In genomic region chr14:83196235-83196634, GRCh38 we compare ENCODE assay signal across 17 cellular contexts.
"Had no signal": no experiment of that assay in that cellular context is flagged by ENCODE, and none has a peak within 500 bp of the region (broad histone marks: within the 10 kb centered on the region; RNA-seq: fewer than 3 reads in every experiment).

No MANE protein-coding gene starts in this region.

- H3K27me3 ChIP-seq: esophagus muscularis mucosa, testis had no signal

- H3K4me3 Mint-ChIP-seq: activated CD8-positive, alpha-beta T cell treated with anti-CD3 and anti-CD28 coated beads for 36 hours; activated naive CD8-positive, alpha-beta T cell treated with anti-CD3 and anti-CD28 coated beads, Interleukin-2, amount 50 U/mL, for 24 hours; activated T-helper 1 cell treated with anti-CD3 and anti-CD28 coated beads, Interleukin-12 subunit alpha, Interleukin-12 subunit beta, Interleukin-2, Interleukin-4 antibody, amounts not matched to agents 30 ng/mL and 10 ng/mL and 1 ng/mL, durations not matched to agents 14 hours and 24 hours and 36 hours; central memory CD8-positive, alpha-beta T cell; natural killer cell treated with Interleukin-12 subunit alpha and Interleukin-12 subunit beta and Interleukin-15 and Interleukin-18, amount 100 ng/mL, for 72 hours; stimulated activated naive CD8-positive, alpha-beta T cell treated with anti-CD3 and anti-CD28 coated beads, Interleukin-15, amount 100 ng/mL, for 72 hours had no signal

- H3K4me1 Mint-ChIP-seq: activated naive CD8-positive, alpha-beta T cell treated with anti-CD3 and anti-CD28 coated beads, Interleukin-2, amount 50 U/mL, for 24 hours; central memory CD8-positive, alpha-beta T cell; stimulated activated naive CD8-positive, alpha-beta T cell treated with anti-CD3 and anti-CD28 coated beads, Interleukin-15, amount 100 ng/mL, for 72 hours had no signal

- H3K4me3 ChIP-seq: esophagus muscularis mucosa, testis had no signal

- H3K36me3 ChIP-seq: esophagus muscularis mucosa had no signal

- ATAC-seq: activated CD8-positive, alpha-beta T cell treated with anti-CD3 and anti-CD28 coated beads for 36 hours; activated naive CD8-positive, alpha-beta T cell treated with anti-CD3 and anti-CD28 coated beads, Interleukin-2, amount 50 U/mL, for 24 hours; left ventricle myocardium superior; natural killer cell treated with Interleukin-12 subunit alpha and Interleukin-12 subunit beta and Interleukin-15 and Interleukin-18, amount 100 ng/mL, for 72 hours; stimulated activated naive CD8-positive, alpha-beta T cell treated with anti-CD3 and anti-CD28 coated beads, Interleukin-15, amount 100 ng/mL, for 72 hours had no signal

- H3K27ac ChIP-seq: esophagus muscularis mucosa, testis had no signal

- DNase-seq: activated CD4-positive, alpha-beta T cell treated with anti-CD3 and anti-CD28 coated beads for 4 hours; activated CD8-positive, alpha-beta memory T cell treated with anti-CD3 and anti-CD28 coated beads, Interleukin-2, amount 50 U/mL, for 48 hours; activated CD8-positive, alpha-beta T cell treated with anti-CD3 and anti-CD28 coated beads for 36 hours; activated naive CD4-positive, alpha-beta T cell treated with Interleukin-2 at 50 U/mL for 16 hours; activated naive CD8-positive, alpha-beta T cell treated with anti-CD3 and anti-CD28 coated beads, Interleukin-2, amount 50 U/mL, for 24 hours; dermis blood vessel endothelial cell; left ventricle myocardium superior; mesenchymal stem cell; stimulated activated CD4-positive, alpha-beta T cell treated with anti-CD3 and anti-CD28 coated beads, Interleukin-4, amount 100 ng/mL, for 1 hour; stimulated activated CD8-positive, alpha-beta memory T cell treated with anti-CD3 and anti-CD28 coated beads, Interleukin-4, amount 100 ng/mL, for 48 hours; stimulated activated naive CD8-positive, alpha-beta T cell treated with anti-CD3 and anti-CD28 coated beads, Interleukin-15, amount 100 ng/mL, for 72 hours; T-helper 1 cell; testis had no signal

- H3K27ac Mint-ChIP-seq: activated CD8-positive, alpha-beta T cell treated with anti-CD3 and anti-CD28 coated beads for 36 hours; activated naive CD8-positive, alpha-beta T cell treated with anti-CD3 and anti-CD28 coated beads, Interleukin-2, amount 50 U/mL, for 24 hours; activated T-helper 1 cell treated with anti-CD3 and anti-CD28 coated beads, Interleukin-12 subunit alpha, Interleukin-12 subunit beta, Interleukin-2, Interleukin-4 antibody, amounts not matched to agents 30 ng/mL and 10 ng/mL and 1 ng/mL, durations not matched to agents 14 hours and 24 hours and 36 hours; natural killer cell treated with Interleukin-12 subunit alpha and Interleukin-12 subunit beta and Interleukin-15 and Interleukin-18, amount 100 ng/mL, for 72 hours; stimulated activated naive CD8-positive, alpha-beta T cell treated with anti-CD3 and anti-CD28 coated beads, Interleukin-15, amount 100 ng/mL, for 72 hours had no signal

- H3K9me3 ChIP-seq: esophagus muscularis mucosa, testis had no signal

- H3K4me1 ChIP-seq: esophagus muscularis mucosa, testis had no signal
